In genomic region chr22:32476804-32477203, GRCh38 we compare ENCODE assay signal across 1 cellular context.
A peak's percentile ranks its signal among the peaks of the same experiment; 100 is the strongest.
TF ChIP-seq lines count a peak whose summit lies in the region.

No MANE protein-coding gene starts in this region.

TF ChIP-seq in HepG2, 621 proteins besides CTCF, POLR2A, EP300 and RAD21 (continued from another document):
- TF ChIP-seq, protein P1, sequence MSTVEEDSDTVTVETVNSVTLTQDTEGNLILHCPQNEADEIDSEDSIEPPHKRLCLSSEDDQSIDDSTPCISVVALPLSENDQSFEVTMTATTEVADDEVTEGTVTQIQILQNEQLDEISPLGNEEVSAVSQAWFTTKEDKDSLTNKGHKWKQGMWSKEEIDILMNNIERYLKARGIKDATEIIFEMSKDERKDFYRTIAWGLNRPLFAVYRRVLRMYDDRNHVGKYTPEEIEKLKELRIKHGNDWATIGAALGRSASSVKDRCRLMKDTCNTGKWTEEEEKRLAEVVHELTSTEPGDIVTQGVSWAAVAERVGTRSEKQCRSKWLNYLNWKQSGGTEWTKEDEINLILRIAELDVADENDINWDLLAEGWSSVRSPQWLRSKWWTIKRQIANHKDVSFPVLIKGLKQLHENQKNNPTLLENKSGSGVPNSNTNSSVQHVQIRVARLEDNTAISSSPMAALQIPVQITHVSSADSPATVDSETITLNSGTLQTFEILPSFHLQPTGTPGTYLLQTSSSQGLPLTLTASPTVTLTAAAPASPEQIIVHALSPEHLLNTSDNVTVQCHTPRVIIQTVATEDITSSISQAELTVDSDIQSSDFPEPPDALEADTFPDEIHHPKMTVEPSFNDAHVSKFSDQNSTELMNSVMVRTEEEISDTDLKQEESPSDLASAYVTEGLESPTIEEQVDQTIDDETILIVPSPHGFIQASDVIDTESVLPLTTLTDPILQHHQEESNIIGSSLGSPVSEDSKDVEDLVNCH (CRISPR knock-in tag; IDR thresholded peaks at IDR 0.05), result no peak
- TF ChIP-seq BCL6 (CRISPR knock-in tag; IDR thresholded peaks at IDR 0.05) (peak; percentile 8; the same call in 1 of the 2 replicates), SNAPC2 (CRISPR knock-in tag; IDR thresholded peaks at IDR 0.05) (no peak), SSRP1 (CRISPR knock-in tag; IDR thresholded peaks at IDR 0.05) (no peak), ZNF605 (CRISPR knock-in tag; IDR thresholded peaks at IDR 0.05) (no peak), NR2F2 (IDR thresholded peaks at IDR 0.05; ENCODE audit: borderline replicate concordance, low read depth) (0 out of 2 replicates have a peak, but pooled peaks have one; percentile 38), MED1 (CRISPR knock-in tag; IDR thresholded peaks at IDR 0.05) (peak; percentile 26; the same call in 1 of the 2 replicates), HNF4A (CRISPR knock-in tag; IDR thresholded peaks at IDR 0.05) (peak; percentile 58)
